In the genomic region with DNA sequence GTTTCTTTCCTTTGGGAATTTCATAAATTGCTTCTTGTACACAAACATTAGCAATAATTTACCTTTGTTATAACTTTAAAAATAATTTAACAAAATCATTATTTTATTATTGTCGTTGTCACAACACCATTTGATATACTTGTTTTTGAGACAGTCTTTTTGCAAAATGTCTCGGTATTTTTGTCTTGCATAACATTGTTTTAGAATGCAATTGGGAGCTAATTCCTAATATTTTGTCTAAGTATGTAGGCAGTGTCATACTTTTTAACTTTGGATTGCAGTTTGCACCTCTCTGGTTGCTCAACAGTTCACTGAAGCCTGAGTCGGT, we compare ENCODE assay signal across 9 cellular contexts. TPM values are rescaled to one million over a fixed set of nuclear protein-coding genes. Genes with fewer than 3 reads are reported as not detected.
DNase-seq lines count a peak whose midpoint lies in the region; ATAC-seq and TF ChIP-seq lines count a peak whose summit lies in the region.
"Had no signal": no experiment of that assay in that cellular context is flagged by ENCODE, and none has a peak within 500 bp of the region (broad histone marks: within the 10 kb centered on the region; RNA-seq: fewer than 3 reads in every experiment).

No MANE protein-coding gene starts in this region.

- H3K4me1 ChIP-seq in iPS-15b (ENCODE audit: control insufficient read depth, insufficient read depth, low read length), result no peaks in the 10 kb centered on the region

- CTCF ChIA-PET in HEK293T (lab: Yijun Ruan, JAX), result interaction anchor here (0.5 to 2.5 kb wide), 8 partner anchors 12 to 263 kb away, joined by 3 to 12 read pairs (median 3); no protein-coding TSS in a partner anchor

- peaks cover 30% of the 10 kb centered on the region for H3K27me3 ChIP-seq in iPS-15b (ENCODE audit: control insufficient read depth, insufficient read depth, low read length)

- TF ChIP-seq CTCF in HFF-Myc (IDR thresholded peaks at IDR 0.05; ENCODE audit: low read depth, low read length, missing control alignments), result no peak

- DNase-seq in HFF-Myc (ENCODE audit: extremely low read depth, low read depth) (no peak), HEK293T (ENCODE audit: extremely low spot score) (no peak), H4 (ENCODE audit: low spot score) (no peak), LoVo (ENCODE audit: low spot score) (no peak)
- no peak for DNase-seq in activated T-helper 1 cell treated with anti-CD3 and anti-CD28 coated beads, Interleukin-12 subunit alpha, Interleukin-12 subunit beta, Interleukin-2, Interleukin-4 antibody, amounts not matched to agents 30 ng/mL and 10 ng/mL and 1 ng/mL, durations not matched to agents 14 hours and 24 hours and 36 hours (ENCODE audit: low spot score)

- H3K27ac Mint-ChIP-seq in activated T-helper 1 cell treated with anti-CD3 and anti-CD28 coated beads, Interleukin-12 subunit alpha, Interleukin-12 subunit beta, Interleukin-2, Interleukin-4 antibody, amounts not matched to agents 30 ng/mL and 10 ng/mL and 1 ng/mL, durations not matched to agents 14 hours and 24 hours and 36 hours, result no peak overlapping the region

- no peak overlapping the region for H3K27ac ChIP-seq in skin epidermis

- H3K4me3 ChIP-seq in HFF-Myc (replicated peaks; ENCODE audit: low read depth, low read length) (peak overlapping the region; percentile 66), iPS-15b (ENCODE audit: low read depth, low read length) (peak overlapping the region; percentile 90), skin epidermis (peak overlapping the region; percentile 24 to 49 (median 37))

- H3K9me3 ChIP-seq in iPS-15b (ENCODE audit: control insufficient read depth, insufficient read depth, low read length), result no peaks in the 10 kb centered on the region

- peak overlapping the region; percentile 58 for H3K4me3 Mint-ChIP-seq in activated T-helper 1 cell treated with anti-CD3 and anti-CD28 coated beads, Interleukin-12 subunit alpha, Interleukin-12 subunit beta, Interleukin-2, Interleukin-4 antibody, amounts not matched to agents 30 ng/mL and 10 ng/mL and 1 ng/mL, durations not matched to agents 14 hours and 24 hours and 36 hours

- H3K36me3 ChIP-seq in iPS-15b (ENCODE audit: control insufficient read depth, insufficient read depth, low read length), result no peaks in the 10 kb centered on the region

- no peak overlapping the region for H3K9ac ChIP-seq in iPS-15b (ENCODE audit: low read depth, low read length)

- H3K27me3 Mint-ChIP-seq in activated T-helper 1 cell treated with anti-CD3 and anti-CD28 coated beads, Interleukin-12 subunit alpha, Interleukin-12 subunit beta, Interleukin-2, Interleukin-4 antibody, amounts not matched to agents 30 ng/mL and 10 ng/mL and 1 ng/mL, durations not matched to agents 14 hours and 24 hours and 36 hours (ENCODE audit: insufficient read depth), result peaks cover 24% of the 10 kb centered on the region

- POLR2A ChIA-PET in HEK293T (lab: Yijun Ruan, JAX), result interaction anchor here (1.0 kb wide), 1 partner anchor 133 kb away, joined by 3 read pairs; no protein-coding TSS in a partner anchor

- ATAC-seq in HG03439 (IDR thresholded peaks at IDR 0.05; ENCODE audit: unreplicated experiment), result no peak

- no peaks in the 10 kb centered on the region for H3K36me3 Mint-ChIP-seq in activated T-helper 1 cell treated with anti-CD3 and anti-CD28 coated beads, Interleukin-12 subunit alpha, Interleukin-12 subunit beta, Interleukin-2, Interleukin-4 antibody, amounts not matched to agents 30 ng/mL and 10 ng/mL and 1 ng/mL, durations not matched to agents 14 hours and 24 hours and 36 hours (ENCODE audit: low read depth)

- H3K4me1 Mint-ChIP-seq in activated T-helper 1 cell treated with anti-CD3 and anti-CD28 coated beads, Interleukin-12 subunit alpha, Interleukin-12 subunit beta, Interleukin-2, Interleukin-4 antibody, amounts not matched to agents 30 ng/mL and 10 ng/mL and 1 ng/mL, durations not matched to agents 14 hours and 24 hours and 36 hours (ENCODE audit: low read depth), result peaks cover 7% of the 10 kb centered on the region

- H3K9me3 Mint-ChIP-seq in activated T-helper 1 cell treated with anti-CD3 and anti-CD28 coated beads, Interleukin-12 subunit alpha, Interleukin-12 subunit beta, Interleukin-2, Interleukin-4 antibody, amounts not matched to agents 30 ng/mL and 10 ng/mL and 1 ng/mL, durations not matched to agents 14 hours and 24 hours and 36 hours, result no peaks in the 10 kb centered on the region

- intact Hi-C loops in activated T-helper 1 cell treated with anti-CD3 and anti-CD28 coated beads, Interleukin-12 subunit alpha, Interleukin-12 subunit beta, Interleukin-2, Interleukin-4 antibody, amounts not matched to agents 30 ng/mL and 10 ng/mL and 1 ng/mL, durations not matched to agents 14 hours and 24 hours and 36 hours (cut with micrococcal nuclease), result loop anchor here (5.0 kb wide), 1 partner anchor 68 kb away; the partner anchor contains the start of gene FGF5

TF ChIP-seq in HEK293T, 16 proteins besides CTCF, POLR2A, EP300 and RAD21:
- TF ChIP-seq ELF4 (IDR thresholded peaks at IDR 0.05), result no peak
- TF ChIP-seq ARNT (IDR thresholded peaks at IDR 0.05), result no peak
- TF ChIP-seq ZNF384 (IDR thresholded peaks at IDR 0.05), result no peak
- no peak for TF ChIP-seq SP1 (IDR thresholded peaks at IDR 0.05)
- TF ChIP-seq SUZ12 (IDR thresholded peaks at IDR 0.05), result no peak
- no peak for TF ChIP-seq L3MBTL2 (conservative IDR thresholded peaks at IDR 0.05)
- TF ChIP-seq CTBP1 (IDR thresholded peaks at IDR 0.05; ENCODE audit: borderline replicate concordance), result no peak
- TF ChIP-seq TARDBP (IDR thresholded peaks at IDR 0.05), result no peak
- TF ChIP-seq BHLHE40 (IDR thresholded peaks at IDR 0.05; ENCODE audit: borderline replicate concordance), result no peak
- TF ChIP-seq FOXK2 (IDR thresholded peaks at IDR 0.05), result no peak
- no peak for TF ChIP-seq HDGF (IDR thresholded peaks at IDR 0.05; ENCODE audit: borderline replicate concordance)
- no peak for TF ChIP-seq FOXA1 (IDR thresholded peaks at IDR 0.05)
- TF ChIP-seq FOXM1 (IDR thresholded peaks at IDR 0.05; ENCODE audit: borderline replicate concordance), result no peak
- TF ChIP-seq NFRKB (IDR thresholded peaks at IDR 0.05), result no peak
- no peak for TF ChIP-seq LEF1 (IDR thresholded peaks at IDR 0.05; ENCODE audit: borderline replicate concordance)
- no peak for TF ChIP-seq PKNOX1 (IDR thresholded peaks at IDR 0.05)

RNA-seq across cellular contexts. Expression of gene CFAP299, which starts 0.3 kb away (rescaled TPM):
- total RNA-seq in activated T-helper 1 cell treated with anti-CD3 and anti-CD28 coated beads, Interleukin-12 subunit alpha, Interleukin-12 subunit beta, Interleukin-2, Interleukin-4 antibody, amounts not matched to agents 30 ng/mL and 10 ng/mL and 1 ng/mL, durations not matched to agents 14 hours and 24 hours and 36 hours, result not detected in 2 replicates
- 0.21 TPM in 1 of 2 replicates, not detected in the other for total RNA-seq in H4 (2014; rRNA removed; shearing (Covaris generic))
- total RNA-seq: M059J had no signal

Comparison
In these comparisons a context has a peak if more than half of its experiments do, and no peak if none do; other contexts are left out.
1. H3K4me3 ChIP-seq: peak in every context shown above with its lines; median percentile 90 in iPS-15b; 66 in HFF-Myc; 37 in skin epidermis.